22 cellular contexts compared by ENCODE assay signal in the genomic region with DNA sequence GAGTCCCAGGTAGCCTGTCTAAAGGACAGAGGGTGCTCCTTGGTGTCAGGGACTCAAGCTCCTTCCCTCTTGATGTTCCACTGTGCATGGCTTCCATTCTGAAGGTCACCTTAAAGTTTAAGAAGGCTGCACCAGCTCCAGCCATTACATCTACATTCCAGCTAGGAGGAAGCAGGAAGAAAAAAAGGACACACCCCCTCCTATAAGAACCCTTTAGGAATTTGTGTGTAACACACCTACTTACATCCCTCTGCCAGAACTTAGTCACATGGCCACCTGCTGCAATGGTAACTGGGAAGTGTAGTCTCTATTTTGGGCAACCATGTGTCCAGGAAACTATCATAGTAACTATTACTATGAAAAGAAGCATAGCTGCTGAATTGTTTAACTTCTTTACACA.
"Had no signal": no experiment of that assay in that cellular context is flagged by ENCODE, and none has a peak within 500 bp of the region (broad histone marks: within the 10 kb centered on the region; RNA-seq: fewer than 3 reads in every experiment).

No MANE protein-coding gene starts in this region.

- H3K27ac Mint-ChIP-seq: mesothelial cell of epicardium; naive thymus-derived CD4-positive, alpha-beta T cell; stimulated activated effector memory CD8-positive, alpha-beta T cell treated with anti-CD3 and anti-CD28 coated beads, Interleukin-12 subunit alpha, Interleukin-12 subunit beta, amount 100 ng/mL, for 72 hours had no signal

- H3K27me3 ChIP-seq: dorsolateral prefrontal cortex, right atrium auricular region, sigmoid colon, thyroid gland had no signal

- H3K9me3 ChIP-seq: gastrocnemius medialis, left lung, prostate gland, right atrium auricular region, thyroid gland had no signal

- FAIRE-seq: islet of Langerhans had no signal

- H3K27ac ChIP-seq: dorsolateral prefrontal cortex, gastrocnemius medialis, left lung, prostate gland, right atrium auricular region, sigmoid colon, stomach, thyroid gland had no signal

- H3K4me3 Mint-ChIP-seq: mesothelial cell of epicardium; naive thymus-derived CD4-positive, alpha-beta T cell; nephron; stimulated activated effector memory CD8-positive, alpha-beta T cell treated with anti-CD3 and anti-CD28 coated beads, Interleukin-12 subunit alpha, Interleukin-12 subunit beta, amount 100 ng/mL, for 72 hours had no signal

- H3K4me1 ChIP-seq: gastrocnemius medialis, left lung, right atrium auricular region had no signal

- H3K36me3 Mint-ChIP-seq: mesothelial cell of epicardium; stimulated activated effector memory CD8-positive, alpha-beta T cell treated with anti-CD3 and anti-CD28 coated beads, Interleukin-12 subunit alpha, Interleukin-12 subunit beta, amount 100 ng/mL, for 72 hours had no signal

- H3K4me3 ChIP-seq: dorsolateral prefrontal cortex, gastrocnemius medialis, left lung, prostate gland, right atrium auricular region, sigmoid colon, stomach, thyroid gland had no signal

- H3K36me3 ChIP-seq: gastrocnemius medialis, left lung, prostate gland, right atrium auricular region, sigmoid colon, stomach, thyroid gland had no signal

- ATAC-seq: gastrocnemius medialis; left lung; naive thymus-derived CD4-positive, alpha-beta T cell; stimulated activated effector memory CD8-positive, alpha-beta T cell treated with anti-CD3 and anti-CD28 coated beads, Interleukin-12 subunit alpha, Interleukin-12 subunit beta, amount 100 ng/mL, for 72 hours had no signal

- DNase-seq: dorsolateral prefrontal cortex; effector CD4-positive, alpha-beta T cell; gastrocnemius medialis; head of caudate nucleus; left cardiac atrium; left lung; mesenchymal stem cell; naive thymus-derived CD4-positive, alpha-beta T cell; nucleus accumbens; sigmoid colon; stimulated activated CD4-positive, alpha-beta T cell treated with anti-CD3 and anti-CD28 coated beads, Interleukin-2, amount 100 ng/mL, for 24 hours; stimulated activated CD4-positive, alpha-beta T cell treated with anti-CD3 and anti-CD28 coated beads, Interleukin-4, amount 100 ng/mL, for 24 hours; stimulated activated naive CD4-positive, alpha-beta T cell treated with Interleukin-2 at 50 U/mL for 16 hours; stomach; thyroid gland; trophoblast cell had no signal

- H3K4me1 Mint-ChIP-seq: mesothelial cell of epicardium; stimulated activated effector memory CD8-positive, alpha-beta T cell treated with anti-CD3 and anti-CD28 coated beads, Interleukin-12 subunit alpha, Interleukin-12 subunit beta, amount 100 ng/mL, for 72 hours had no signal
